In genomic region chr1:32464716-32465540, GRCh38 we compare ENCODE assay signal across 9 cellular contexts. TPM values are rescaled to one million over a fixed set of nuclear protein-coding genes. Genes with fewer than 3 reads are reported as not detected.
DNase-seq lines count a peak whose midpoint lies in the region; ATAC-seq and TF ChIP-seq lines count a peak whose summit lies in the region.
"Had no signal": no experiment of that assay in that cellular context is flagged by ENCODE, and none has a peak within 500 bp of the region (broad histone marks: within the 10 kb centered on the region; RNA-seq: fewer than 3 reads in every experiment).

Gene ZBTB8B (plus strand): TSS chr1:32465072. CDS start chr1:32470625, 5,553 bp downstream.

- 1% methylated on average over 12 to 63 of the region's 64 CpGs for WGBS in body of pancreas, 2 donors
- WGBS in prostate gland: under 1% methylated on average over 55 of the region's 64 CpGs

- no peak for TF ChIP-seq CTCF in A673 (conservative IDR thresholded peaks at IDR 0.05; ENCODE audit: low read depth, low read length)
- no peak for TF ChIP-seq CTCF in RWPE2 (IDR thresholded peaks at IDR 0.05; ENCODE audit: poor library complexity, severe bottlenecking)
- TF ChIP-seq CTCF in body of pancreas (IDR thresholded peaks at IDR 0.05): peak in 2 of 7 experiments; percentile 15 to 25
- TF ChIP-seq CTCF in prostate gland (IDR thresholded peaks at IDR 0.05): peak in 2 of 4 experiments; percentile 14 to 18

- DNase-seq in A673 (ENCODE audit: low spot score) (peak; percentile 85), HPDE6-E6E7 (ENCODE audit: extremely low spot score) (peak; percentile 97), RWPE2 (ENCODE audit: low spot score) (peak; percentile 87), body of pancreas (peak; percentile 75 to 86 (median 80)), hypothalamus (lab: John Stamatoyannopoulos, UW) (peak; percentile 17 to 94 (median 83)), prostate gland (ENCODE audit: low spot score) (peak; percentile 80)

- H3K27me3 ChIP-seq in A673 (replicated peaks; ENCODE audit: insufficient read depth, low read depth, low read length, poor library complexity) (peaks cover 54% of the 10 kb centered on the region), RWPE2 (ENCODE audit: insufficient read depth, poor library complexity, severe bottlenecking) (no peaks in the 10 kb centered on the region), body of pancreas (peaks cover 0 to 11% of the 10 kb centered on the region in 2 donors), prostate gland (replicated peaks; ENCODE audit: insufficient read depth) (no peaks in the 10 kb centered on the region)

- POLR2A ChIA-PET in A673 (lab: Charles Lee; ENCODE audit: low non-redundant PET): no interaction called here

- H3K27ac ChIP-seq in A673 (ENCODE audit: low read depth, low read length, poor library complexity, severe bottlenecking): no peak within 1 kb of the TSS
- H3K27ac ChIP-seq in RWPE2 (ENCODE audit: poor library complexity, severe bottlenecking): no peak within 1 kb of the TSS
- H3K27ac ChIP-seq in body of pancreas: no peak within 1 kb of the TSS
- H3K27ac ChIP-seq in prostate gland: no peak within 1 kb of the TSS
- H3K27ac ChIP-seq: epithelial cell of prostate had no signal

- H3K4me3 ChIP-seq in A673 (ENCODE audit: low read depth, low read length, poor library complexity, severe bottlenecking): peak within 1 kb of the TSS; percentile 51
- peak within 1 kb of the TSS; percentile 55 for H3K4me3 ChIP-seq in RWPE2 (ENCODE audit: severe bottlenecking)
- peak within 1 kb of the TSS in 1 of 2 donors; percentile 11 for H3K4me3 ChIP-seq in body of pancreas
- H3K4me3 ChIP-seq in prostate gland: peak within 1 kb of the TSS; percentile 24 to 41

- H3K4me1 ChIP-seq in A673 (ENCODE audit: insufficient read depth, low read length, poor library complexity, severe bottlenecking) (peaks cover 4% of the 10 kb centered on the region), RWPE2 (ENCODE audit: insufficient read depth, poor library complexity, severe bottlenecking) (no peaks in the 10 kb centered on the region), body of pancreas (peaks cover 13% of the 10 kb centered on the region), prostate gland (replicated peaks) (peaks cover 5% of the 10 kb centered on the region)

- TF ChIP-seq POLR2A in body of pancreas (IDR thresholded peaks at IDR 0.05) (no peak), prostate gland (IDR thresholded peaks at IDR 0.05) (no peak)

- peak; percentile 95 for ATAC-seq in RWPE2 (ENCODE audit: low read depth)
- peak; percentile 91 for ATAC-seq in body of pancreas
- ATAC-seq in HG03469 (IDR thresholded peaks at IDR 0.05; ENCODE audit: unreplicated experiment): no peak
- no peak for ATAC-seq in HG03097 (IDR thresholded peaks at IDR 0.05; ENCODE audit: low FRiP score, unreplicated experiment)

- no TSS peak for BruUV-seq in A673 (replicated peaks; lab: Mats Ljungman, UMichigan)

- H3K9me3 ChIP-seq in A673 (ENCODE audit: low read depth, low read length, poor library complexity, severe bottlenecking) (no peaks in the 10 kb centered on the region), RWPE2 (ENCODE audit: severe bottlenecking) (no peaks in the 10 kb centered on the region), body of pancreas (no peaks in the 10 kb centered on the region), prostate gland (no peaks in the 10 kb centered on the region)

- CTCF ChIA-PET in A673 (lab: Charles Lee): interaction anchor here (0.6 to 0.7 kb wide), 2 partner anchors 17 to 993 kb away, joined by 3 read pairs; no protein-coding TSS in a partner anchor

- intact Hi-C loops in A673 (cut with micrococcal nuclease; ENCODE audit: unreplicated experiment) (no loop called here), body of pancreas (cut with DNase I) (no loop called here), prostate gland (cut with DNase I) (no loop called here)

- no peaks in the 10 kb centered on the region for H3K36me3 ChIP-seq in A673 (ENCODE audit: insufficient read depth, low read length, poor library complexity, severe bottlenecking)
- no peaks in the 10 kb centered on the region for H3K36me3 ChIP-seq in RWPE2 (ENCODE audit: low read depth)
- no peaks in the 10 kb centered on the region for H3K36me3 ChIP-seq in body of pancreas (replicated peaks in 1 of 2; ENCODE audit: insufficient read depth in 1 of 2, low read depth in 2 of 2)
- no peaks in the 10 kb centered on the region for H3K36me3 ChIP-seq in prostate gland

RNA-seq across cellular contexts. Expression of gene ZBTB8B, which starts in this region (rescaled TPM):
- 0.06 and 0.17 TPM in 2 replicates for total RNA-seq in A673 (2021)
- under 1 TPM in 1 of 2 donors, not detected in 1; 0.26 TPM for total RNA-seq in body of pancreas
- under 1 TPM; 0.18 to 0.45 TPM for total RNA-seq in prostate gland

Comparison
In these comparisons a context has a peak if more than half of its experiments do, and no peak if none do; other contexts are left out.
1. Peak in DNase-seq and H3K4me3 ChIP-seq in A673; RNA of the gene not detected or under 1 TPM.
2. Peak in DNase-seq and ATAC-seq in body of pancreas; RNA of the gene not detected or under 1 TPM.
3. Peak in DNase-seq and H3K4me3 ChIP-seq in prostate gland; RNA of the gene not detected or under 1 TPM.